In genomic region chr1:204709021-204709420, GRCh38 we compare ENCODE assay signal across 1 cellular context.
TF ChIP-seq lines count a peak whose summit lies in the region.

No MANE protein-coding gene starts in this region.

TF ChIP-seq in K562, 482 proteins besides CTCF, POLR2A, EP300 and RAD21:
- TF ChIP-seq ZNF592 (IDR thresholded peaks at IDR 0.05) (no peak), TBL1XR1 (IDR thresholded peaks at IDR 0.05; ENCODE audit: low read length in 2 of 2) (no peak), BRCA1 (IDR thresholded peaks at IDR 0.05) (no peak), BRCA1 (CRISPR knock-in tag; IDR thresholded peaks at IDR 0.05) (no peak), IRF2 (CRISPR knock-in tag; IDR thresholded peaks at IDR 0.05) (0 out of 2 replicates have a peak, but pooled peaks have one; percentile 38), HDAC2 (IDR thresholded peaks at IDR 0.05) (no peak)
TF ChIP-seq in K562: peak in this region for 1.
